ENCODE assay signal across 8 cellular contexts in genomic region chr13:46053162-46054012, GRCh38. TPM values are rescaled to one million over a fixed set of nuclear protein-coding genes. Genes with fewer than 3 reads are reported as not detected.
DNase-seq lines count a peak whose midpoint lies in the region; ATAC-seq and TF ChIP-seq lines count a peak whose summit lies in the region.

No MANE protein-coding gene starts in this region.

- H3K27ac ChIP-seq in duodenal mucosa (ENCODE audit: low read depth, low read length): no peak overlapping the region

- ATAC-seq in HG02571 (IDR thresholded peaks at IDR 0.05; ENCODE audit: unreplicated experiment) (no peak), GM18909 (IDR thresholded peaks at IDR 0.05; ENCODE audit: poor library complexity, unreplicated experiment) (no peak)

- no peaks in the 10 kb centered on the region for H3K9me3 Mint-ChIP-seq in nephron progenitor cell

- DNase-seq in BJ (ENCODE audit: low read depth) (no peak), MG63 (no peak), nephron progenitor cell (no peak), NCI-H226 (no peak), middle frontal gyrus (ENCODE audit: extremely low spot score, low spot score) (no peak)

- peaks cover 9% of the 10 kb centered on the region for H3K27me3 Mint-ChIP-seq in nephron progenitor cell (ENCODE audit: low read depth, poor library complexity)

- peak overlapping the region; percentile 51 to 62 for H3K9ac ChIP-seq in duodenal mucosa (ENCODE audit: low read depth in 1 of 2, low read length in 2 of 2)

- H3K4me1 Mint-ChIP-seq in nephron progenitor cell: peaks cover 45% of the 10 kb centered on the region

- CTCF ChIA-PET in BJ (lab: Yijun Ruan, JAX): interaction anchor here (1.2 kb wide), 1 partner anchor 20 kb away, joined by 3 read pairs; no protein-coding TSS in a partner anchor

- POLR2A ChIA-PET in BJ (lab: Charles Lee): interaction anchor here (0.6 to 0.7 kb wide), 2 partner anchors 15 to 22 kb away, joined by 3 to 4 read pairs; no protein-coding TSS in a partner anchor

- no peaks in the 10 kb centered on the region for H3K36me3 ChIP-seq in BJ (ENCODE audit: control insufficient read depth, insufficient read depth, low read length)
- H3K36me3 ChIP-seq in MG63: no peaks in the 10 kb centered on the region
- H3K36me3 ChIP-seq in duodenal mucosa (ENCODE audit: control insufficient read depth in 1 of 2, insufficient read depth in 2 of 2, low read length in 2 of 2): no peaks in the 10 kb centered on the region

- H3K36me3 Mint-ChIP-seq in nephron progenitor cell (ENCODE audit: low read depth): peaks cover 4% of the 10 kb centered on the region

- H3K4me3 ChIP-seq in BJ (ENCODE audit: low read depth, low read length): peak overlapping the region; percentile 87
- H3K4me3 ChIP-seq in MG63: peak overlapping the region; percentile 97
- H3K4me3 ChIP-seq in duodenal mucosa (ENCODE audit: low read depth in 1 of 2, low read length in 2 of 2): peak overlapping the region; percentile 76 to 88

- peak overlapping the region; percentile 99 for H3K27ac Mint-ChIP-seq in nephron progenitor cell

- H3K4me1 ChIP-seq in duodenal mucosa (ENCODE audit: control insufficient read depth in 1 of 2, insufficient read depth in 2 of 2, low read length in 2 of 2): peaks cover 10 to 13% of the 10 kb centered on the region in 2 donors

- TF ChIP-seq CTCF in BJ (IDR thresholded peaks at IDR 0.05; ENCODE audit: insufficient read depth, low read depth, low read length): no peak
- no peak for TF ChIP-seq CTCF in nephron progenitor cell (IDR thresholded peaks at IDR 0.05)

- no peaks in the 10 kb centered on the region for H3K27me3 ChIP-seq in BJ (ENCODE audit: control insufficient read depth, insufficient read depth, low read length)
- no peaks in the 10 kb centered on the region for H3K27me3 ChIP-seq in MG63
- peaks cover 0 to 7% of the 10 kb centered on the region in 2 donors for H3K27me3 ChIP-seq in duodenal mucosa (ENCODE audit: control insufficient read depth in 1 of 2, insufficient read depth in 2 of 2, low read length in 2 of 2)

- H3K9me3 ChIP-seq in MG63 (no peaks in the 10 kb centered on the region), duodenal mucosa (ENCODE audit: control insufficient read depth in 1 of 2, low read length in 2 of 2) (no peaks in the 10 kb centered on the region)

- H3K4me3 Mint-ChIP-seq in nephron progenitor cell: peak overlapping the region; percentile 95

RNA-seq across cellular contexts. Expression of gene ZC3H13, which starts 0.8 kb away (rescaled TPM):
- 1.9 and 3.9 TPM in 2 replicates for polyA plus RNA-seq in BJ (2011; rRNA removed)
- 4.3 and 8.0 TPM in 2 replicates for polyA minus RNA-seq in BJ (2011; rRNA and poly(A)+ RNA removed)
- 6.8 and 11.7 TPM in 2 replicates for total RNA-seq in MG63 (2014; rRNA removed; shearing (Covaris generic); ENCODE audit: low replicate concordance)

RNA-seq across cellular contexts. Expression of gene CPB2, which starts 51.4 kb away (rescaled TPM):
- polyA plus RNA-seq in BJ (2011; rRNA removed): not detected in 2 replicates
- polyA minus RNA-seq in BJ (2011; rRNA and poly(A)+ RNA removed): not detected in 2 replicates
- not detected in 2 replicates for total RNA-seq in MG63 (2014; rRNA removed; shearing (Covaris generic); ENCODE audit: low replicate concordance)
